ENCODE assay signal across 23 cellular contexts in the genomic region with DNA sequence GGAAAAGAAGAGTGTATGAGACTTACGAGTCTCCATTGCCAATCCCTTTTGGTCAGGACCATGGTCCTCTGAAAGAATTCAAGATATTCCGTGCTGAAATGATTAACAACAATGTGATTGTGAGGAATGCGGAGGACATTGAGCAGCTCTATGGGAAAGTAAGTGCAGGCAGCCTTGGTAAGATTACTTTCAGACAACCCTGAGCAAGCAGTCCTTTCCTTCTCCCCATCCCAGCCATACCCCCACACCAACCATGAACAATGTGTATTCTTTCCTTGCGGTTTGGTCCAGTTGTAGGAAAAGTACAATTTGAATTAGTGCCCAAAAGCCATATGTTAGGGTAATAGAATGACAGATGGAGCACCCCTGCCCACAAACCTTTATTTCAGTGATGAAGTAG. TPM values are rescaled to one million over a fixed set of nuclear protein-coding genes. Genes with fewer than 3 reads are reported as not detected.
DNase-seq lines count a peak whose midpoint lies in the region; ATAC-seq and TF ChIP-seq lines count a peak whose summit lies in the region.
"Had no signal": no experiment of that assay in that cellular context is flagged by ENCODE, and none has a peak within 500 bp of the region (broad histone marks: within the 10 kb centered on the region; RNA-seq: fewer than 3 reads in every experiment).

No MANE protein-coding gene starts in this region.

- ATAC-seq in GM18502 (IDR thresholded peaks at IDR 0.05; ENCODE audit: poor library complexity, unreplicated experiment) (no peak), GM21825 (IDR thresholded peaks at IDR 0.05; ENCODE audit: unreplicated experiment) (no peak)
- no peak for ATAC-seq in stimulated activated effector memory CD8-positive, alpha-beta T cell treated with anti-CD3 and anti-CD28 coated beads, Interleukin-12 subunit alpha, Interleukin-12 subunit beta, amount 100 ng/mL, for 72 hours
- ATAC-seq: activated naive CD4-positive, alpha-beta T cell treated with anti-CD3 and anti-CD28 coated beads, Interleukin-2, amount 50 U/mL, for 72 hours; activated T-cell treated with anti-CD3 and anti-CD28 coated beads, Interleukin-2, amount 50 U/mL, for 72 hours; CD8-positive, alpha-beta T cell had no signal

- H3K9ac ChIP-seq in endodermal cell (ENCODE audit: extremely low read depth, low read length, poor library complexity, severe bottlenecking), result no peak overlapping the region

- H3K36me3 Mint-ChIP-seq in endodermal cell (ENCODE audit: low read depth), result peaks cover 30% of the 10 kb centered on the region
- H3K36me3 Mint-ChIP-seq in mesothelial cell of epicardium, result peaks cover 23% of the 10 kb centered on the region
- H3K36me3 Mint-ChIP-seq in stimulated activated effector memory CD8-positive, alpha-beta T cell treated with anti-CD3 and anti-CD28 coated beads, Interleukin-12 subunit alpha, Interleukin-12 subunit beta, amount 100 ng/mL, for 72 hours, result peaks cover 47% of the 10 kb centered on the region

- H3K27ac ChIP-seq in endodermal cell (ENCODE audit: low read depth, low read length), result no peak overlapping the region
- H3K27ac ChIP-seq: psoas muscle, stomach had no signal

- DNase-seq in G401 (ENCODE audit: low spot score) (peak; percentile 85), NCI-H69 (lab: John Stamatoyannopoulos, UW) (peak; percentile 7), endodermal cell (no peak), mesothelial cell of epicardium (ENCODE audit: low spot score in 2 of 2, unreplicated experiment in 2 of 2) (no peak), NCI-H2107 (lab: John Stamatoyannopoulos, UW) (no peak)
- no peak for DNase-seq in stimulated activated effector memory CD8-positive, alpha-beta T cell treated with anti-CD3 and anti-CD28 coated beads, Interleukin-12 subunit alpha, Interleukin-12 subunit beta, amount 100 ng/mL, for 72 hours (ENCODE audit: low spot score in 2 of 2)
- DNase-seq: activated T-cell treated with anti-CD3 and anti-CD28 coated beads, Interleukin-2, amount 50 U/mL, for 72 hours; CD8-positive, alpha-beta T cell; Kasumi-1; NCI-H1092; psoas muscle; SHP77; stimulated activated CD4-positive, alpha-beta T cell treated with anti-CD3 and anti-CD28 coated beads, Interleukin-2, amount 100 ng/mL, for 48 hours; stomach; trophoblast cell had no signal

- no peak overlapping the region for H3K4me3 ChIP-seq in endodermal cell (ENCODE audit: low read length)
- H3K4me3 ChIP-seq: psoas muscle, smooth muscle cell, stomach had no signal

- no peak overlapping the region for H3K4me3 Mint-ChIP-seq in endodermal cell
- no peak overlapping the region for H3K4me3 Mint-ChIP-seq in mesothelial cell of epicardium
- H3K4me3 Mint-ChIP-seq in stimulated activated effector memory CD8-positive, alpha-beta T cell treated with anti-CD3 and anti-CD28 coated beads, Interleukin-12 subunit alpha, Interleukin-12 subunit beta, amount 100 ng/mL, for 72 hours, result no peak overlapping the region
- H3K4me3 Mint-ChIP-seq: activated T-cell treated with anti-CD3 and anti-CD28 coated beads, Interleukin-2, amount 50 U/mL, for 72 hours; CD8-positive, alpha-beta T cell had no signal

- peaks cover 21% of the 10 kb centered on the region for H3K36me3 ChIP-seq in endodermal cell (ENCODE audit: control insufficient read depth, insufficient read depth, low read length)

- TF ChIP-seq CTCF in endodermal cell (conservative IDR thresholded peaks at IDR 0.05) (no peak), mesothelial cell of epicardium (IDR thresholded peaks at IDR 0.05; ENCODE audit: unreplicated experiment) (no peak)

- in situ Hi-C loops in G401 (cut with HindIII; ENCODE audit: low sequenced_read_pairs), result no loop called here

- no peaks in the 10 kb centered on the region for H3K27me3 Mint-ChIP-seq in endodermal cell (ENCODE audit: insufficient read depth)
- H3K27me3 Mint-ChIP-seq in mesothelial cell of epicardium (ENCODE audit: low read depth), result no peaks in the 10 kb centered on the region

- H3K4me1 Mint-ChIP-seq in endodermal cell (peaks cover 7% of the 10 kb centered on the region), mesothelial cell of epicardium (peaks cover 29% of the 10 kb centered on the region)
- peaks cover 21% of the 10 kb centered on the region for H3K4me1 Mint-ChIP-seq in stimulated activated effector memory CD8-positive, alpha-beta T cell treated with anti-CD3 and anti-CD28 coated beads, Interleukin-12 subunit alpha, Interleukin-12 subunit beta, amount 100 ng/mL, for 72 hours

- no peaks in the 10 kb centered on the region for H3K9me3 ChIP-seq in endodermal cell (ENCODE audit: control insufficient read depth, low read length)
- H3K9me3 ChIP-seq: psoas muscle, stomach had no signal

- H3K4me1 ChIP-seq in endodermal cell (ENCODE audit: control insufficient read depth, insufficient read depth, low read length), result no peaks in the 10 kb centered on the region

- H3K27me3 ChIP-seq in endodermal cell (ENCODE audit: control insufficient read depth, insufficient read depth, low read length, poor library complexity, severe bottlenecking), result no peaks in the 10 kb centered on the region
- H3K27me3 ChIP-seq: stomach had no signal

- H3K9me3 Mint-ChIP-seq in endodermal cell (no peaks in the 10 kb centered on the region), mesothelial cell of epicardium (no peaks in the 10 kb centered on the region)
- H3K9me3 Mint-ChIP-seq in stimulated activated effector memory CD8-positive, alpha-beta T cell treated with anti-CD3 and anti-CD28 coated beads, Interleukin-12 subunit alpha, Interleukin-12 subunit beta, amount 100 ng/mL, for 72 hours, result no peaks in the 10 kb centered on the region
- H3K9me3 Mint-ChIP-seq: activated naive CD4-positive, alpha-beta T cell treated with anti-CD3 and anti-CD28 coated beads, Interleukin-2, amount 50 U/mL, for 72 hours; activated T-cell treated with anti-CD3 and anti-CD28 coated beads, Interleukin-2, amount 50 U/mL, for 72 hours; CD8-positive, alpha-beta T cell had no signal

- WGBS in endodermal cell (ENCODE audit: insufficient coverage in 1 of 2, insufficient read length in 1 of 2), 2 experiments, result 84 to 89% methylated on average over 2 to 4 of the region's 4 CpGs

- H3K27ac Mint-ChIP-seq in endodermal cell (peak overlapping the region; percentile 9), mesothelial cell of epicardium (peak overlapping the region; percentile 86)
- no peak overlapping the region for H3K27ac Mint-ChIP-seq in stimulated activated effector memory CD8-positive, alpha-beta T cell treated with anti-CD3 and anti-CD28 coated beads, Interleukin-12 subunit alpha, Interleukin-12 subunit beta, amount 100 ng/mL, for 72 hours
- H3K27ac Mint-ChIP-seq: activated naive CD4-positive, alpha-beta T cell treated with anti-CD3 and anti-CD28 coated beads, Interleukin-2, amount 50 U/mL, for 72 hours; activated T-cell treated with anti-CD3 and anti-CD28 coated beads, Interleukin-2, amount 50 U/mL, for 72 hours; CD8-positive, alpha-beta T cell had no signal

RNA-seq across cellular contexts. Expression of gene TSEN2, which starts 5.6 kb away (rescaled TPM):
- total RNA-seq in G401 (2014; rRNA removed; shearing (Covaris generic)), result 21.4 and 32.0 TPM in 2 replicates
- 10 to 100 TPM; 16.6 to 18.2 TPM for total RNA-seq in endodermal cell
- polyA plus RNA-seq in endodermal cell (2013, experiment 1 of 2), result 20.4 TPM
- polyA plus RNA-seq in endodermal cell (2013, experiment 2 of 2), result 21.9 TPM
- total RNA-seq in mesothelial cell of epicardium, result 29.0 to 34.0 TPM (median 30.8 TPM) in 3 replicates

RNA-seq across cellular contexts. Expression of gene MKRN2OS, which starts 55.5 kb away (rescaled TPM):
- total RNA-seq in G401 (2014; rRNA removed; shearing (Covaris generic)), result not detected in 2 replicates
- under 1 TPM in 1 of 2 donors, not detected in 1; 0.84 TPM for total RNA-seq in endodermal cell
- polyA plus RNA-seq in endodermal cell (2013, experiment 1 of 2), result not detected
- not detected for polyA plus RNA-seq in endodermal cell (2013, experiment 2 of 2)
- 0.25 to 0.29 TPM (median 0.29 TPM) in 3 replicates for total RNA-seq in mesothelial cell of epicardium
- total RNA-seq: activated CD8-positive, alpha-beta memory T cell treated with anti-CD3 and anti-CD28 coated beads for 36 hours; activated naive CD4-positive, alpha-beta T cell treated with anti-CD3 and anti-CD28 coated beads, Interleukin-2, amount 50 U/mL, for 72 hours; activated T-cell treated with anti-CD3 and anti-CD28 coated beads, Interleukin-2, amount 50 U/mL, for 72 hours; CD8-positive, alpha-beta T cell; dermis microvascular lymphatic vessel endothelial cell; frontal cortex; mesenteric fat pad; smooth muscle cell had no signal
- polyA plus RNA-seq: smooth muscle cell had no signal

Comparison
In these comparisons a context has a peak if more than half of its experiments do, and no peak if none do; other contexts are left out.
1. DNase-seq: peak in G401 (single experiment) and NCI-H69 (single experiment); none in endodermal cell (single experiment), mesothelial cell of epicardium (0 of 2), NCI-H2107 (single experiment) and stimulated activated effector memory CD8-positive, alpha-beta T cell treated with anti-CD3 and anti-CD28 coated beads, Interleukin-12 subunit alpha, Interleukin-12 subunit beta, amount 100 ng/mL, for 72 hours (0 of 2).